Comparison of ENCODE assay signal across 1 cellular context in genomic region chr1:30768830-30769718, GRCh38.
TF ChIP-seq lines count a peak whose summit lies in the region.

No MANE protein-coding gene starts in this region.

TF ChIP-seq in K562, 482 proteins besides CTCF, POLR2A, EP300 and RAD21 (continued from another document and continues in another):
- TF ChIP-seq BRCA1 (IDR thresholded peaks at IDR 0.05) (no peak), BRCA1 (CRISPR knock-in tag; IDR thresholded peaks at IDR 0.05) (no peak), HEY1 (CRISPR knock-in tag; IDR thresholded peaks at IDR 0.05; ENCODE audit: borderline replicate concordance) (peak; percentile 94), ERF (CRISPR knock-in tag; IDR thresholded peaks at IDR 0.05) (peak; percentile 35), SRSF9 (IDR thresholded peaks at IDR 0.05; ENCODE audit: borderline replicate concordance, low read depth, low read length) (no peak), ZNF232 (CRISPR knock-in tag; IDR thresholded peaks at IDR 0.05) (no peak), SMAD1 (IDR thresholded peaks at IDR 0.05; ENCODE audit: low read depth, low read length, partially characterized antibody) (peak; percentile 98), DEAF1 (CRISPR knock-in tag; IDR thresholded peaks at IDR 0.05) (peak; percentile 55), ZBTB34 (CRISPR knock-in tag; IDR thresholded peaks at IDR 0.05) (peak; percentile 72; the same call in 1 of the 2 replicates), ZBTB5 (IDR thresholded peaks at IDR 0.05) (peak; percentile 82), ZNF57 (CRISPR knock-in tag; IDR thresholded peaks at IDR 0.05) (peak; percentile 89), CTBP1 (IDR thresholded peaks at IDR 0.05; ENCODE audit: borderline replicate concordance) (peak; percentile 100), KDM1A (IDR thresholded peaks at IDR 0.05) (peak; percentile 99 to 100), ZNF584 (CRISPR knock-in tag; IDR thresholded peaks at IDR 0.05; ENCODE audit: low read depth) (peak; percentile 98), FOSL1 (tag; conservative IDR thresholded peaks at IDR 0.05) (peak; percentile 98), ZFP91 (CRISPR knock-in tag; IDR thresholded peaks at IDR 0.05) (0 out of 2 replicates have a peak, but pooled peaks have one; percentile 66), ZNF79 (CRISPR knock-in tag; IDR thresholded peaks at IDR 0.05; ENCODE audit: low read depth) (no peak; the same call in none of the 2 replicates), CC2D1A (IDR thresholded peaks at IDR 0.05) (peak; percentile 100), RBBP5 (IDR thresholded peaks at IDR 0.05; ENCODE audit: borderline replicate concordance, insufficient read depth, low read length, poor library complexity, severe bottlenecking) (peak; percentile 38), TAF9B (IDR thresholded peaks at IDR 0.05; ENCODE audit: partially characterized antibody) (peak; percentile 96), ZNF444 (CRISPR knock-in tag; IDR thresholded peaks at IDR 0.05) (peak; percentile 71; the same call in 1 of the 2 replicates), CUX1 (CRISPR knock-in tag; IDR thresholded peaks at IDR 0.05) (peak; percentile 97), CREM (IDR thresholded peaks at IDR 0.05; ENCODE audit: low read depth) (peak; percentile 95), ZNF407 (IDR thresholded peaks at IDR 0.05; ENCODE audit: low read depth) (peak; percentile 69; the same call in 1 of the 2 replicates), CBFA2T3 (IDR thresholded peaks at IDR 0.05) (peak; percentile 100), NUFIP1 (IDR thresholded peaks at IDR 0.05; ENCODE audit: partially characterized antibody) (peak; percentile 82), ATF3 (IDR thresholded peaks at IDR 0.05) (peak; percentile 92), ATF3 (CRISPR knock-in tag; conservative IDR thresholded peaks at IDR 0.05) (peak; percentile 61; the same call in 1 of the 2 replicates), ZNF184 (CRISPR knock-in tag; IDR thresholded peaks at IDR 0.05) (no peak), THRB (CRISPR knock-in tag; conservative IDR thresholded peaks at IDR 0.05) (peak; percentile 99), ZNF280B (CRISPR knock-in tag; IDR thresholded peaks at IDR 0.05) (no peak)
